In the genomic region with DNA sequence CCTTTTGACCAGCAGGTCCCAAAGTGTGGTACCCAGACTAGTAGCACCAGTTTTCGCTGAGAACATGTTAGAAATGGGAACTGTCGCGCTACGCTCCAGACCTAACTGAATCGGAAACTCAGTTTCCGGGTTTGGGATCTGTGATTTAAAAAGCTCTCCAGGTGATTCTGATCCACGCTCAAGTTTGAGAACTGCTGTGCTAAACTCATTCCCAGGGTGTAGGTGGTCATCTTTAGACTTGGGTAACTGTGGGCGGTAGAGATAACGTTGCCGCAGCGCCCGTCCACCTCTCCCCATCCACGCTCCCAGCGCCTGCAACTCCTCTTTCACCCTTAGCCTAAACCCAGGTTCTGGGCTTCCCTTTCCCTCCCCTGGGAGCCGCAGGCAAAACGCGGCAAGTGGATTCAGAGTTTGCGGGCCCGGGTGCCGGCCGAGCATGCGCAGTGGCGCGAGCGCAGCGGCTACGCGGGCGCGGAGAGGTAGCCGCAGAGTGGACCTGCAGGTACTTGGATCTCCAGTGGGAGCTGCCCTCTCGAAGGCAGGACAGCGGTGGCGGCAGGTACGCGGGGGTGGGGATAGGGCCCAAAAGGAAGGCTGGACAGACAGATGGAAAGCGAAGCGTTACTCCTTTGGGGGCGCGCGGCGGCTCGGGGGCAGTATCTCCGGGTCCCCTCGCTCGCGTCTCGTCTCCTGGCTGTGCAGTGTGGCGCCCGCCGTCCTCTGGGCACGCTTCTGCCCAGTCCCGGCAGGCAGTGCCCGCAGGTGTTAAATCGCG, we compare ENCODE assay signal across 1 cellular context.
TF ChIP-seq lines count a peak whose summit lies in the region.

Gene PLS1 (plus strand): TSS at position 443 of the 775 bp plus-strand sequence. CDS start 67,845 bp downstream, outside the sequence.

TF ChIP-seq in HEK293, 187 proteins besides CTCF, POLR2A, EP300 and RAD21 (continued from another document):
- TF ChIP-seq ZNF10 (tag by site-specific recombination; IDR thresholded peaks at IDR 0.05) (0 out of 2 replicates have a peak, but pooled peaks have one; percentile 25), ZNF768 (tag by site-specific recombination; IDR thresholded peaks at IDR 0.05) (no peak), ZNF350 (tag by site-specific recombination; IDR thresholded peaks at IDR 0.05) (no peak), ZNF785 (tag by site-specific recombination; IDR thresholded peaks at IDR 0.05) (no peak), SP3 (tag by site-specific recombination; IDR thresholded peaks at IDR 0.05) (peak; percentile 45), TCF7L2 (IDR thresholded peaks at IDR 0.05; ENCODE audit: borderline replicate concordance, low read depth, low read length) (no peak), ZNF830 (tag by site-specific recombination; IDR thresholded peaks at IDR 0.05; ENCODE audit: low read depth) (no peak), ZFHX2 (tag by site-specific recombination; conservative IDR thresholded peaks at IDR 0.05) (peak; percentile 82), ZNF169 (tag by site-specific recombination; IDR thresholded peaks at IDR 0.05) (no peak), KLF16 (tag by site-specific recombination; IDR thresholded peaks at IDR 0.05) (0 out of 2 replicates have a peak, but pooled peaks have one; percentile 41), ZSCAN23 (tag by site-specific recombination; IDR thresholded peaks at IDR 0.05) (no peak), ZNF18 (tag by site-specific recombination; IDR thresholded peaks at IDR 0.05) (no peak), ZNF555 (tag by site-specific recombination; conservative IDR thresholded peaks at IDR 0.05) (no peak), AEBP2 (tag by site-specific recombination; IDR thresholded peaks at IDR 0.05; ENCODE audit: borderline replicate concordance) (no peak), ZNF274 (IDR thresholded peaks at IDR 0.05; ENCODE audit: low read length) (no peak), ZNF274 (tag by site-specific recombination; IDR thresholded peaks at IDR 0.05; ENCODE audit: borderline replicate concordance) (no peak), PBX3 (CRISPR knock-in tag; IDR thresholded peaks at IDR 0.05) (0 out of 2 replicates have a peak, but pooled peaks have one; percentile 70), ZNF202 (tag by site-specific recombination; IDR thresholded peaks at IDR 0.05; ENCODE audit: borderline replicate concordance) (no peak), ZBTB7A (tag by site-specific recombination; IDR thresholded peaks at IDR 0.05; ENCODE audit: low read depth) (no peak), GFI1B (tag by site-specific recombination; IDR thresholded peaks at IDR 0.05) (no peak), ZNF610 (tag by site-specific recombination; IDR thresholded peaks at IDR 0.05; ENCODE audit: borderline replicate concordance) (peak; percentile 30; the same call in 1 of the 2 replicates), ZNF175 (tag by site-specific recombination; IDR thresholded peaks at IDR 0.05) (no peak), TSHZ1 (tag by site-specific recombination; IDR thresholded peaks at IDR 0.05; ENCODE audit: borderline replicate concordance) (no peak), ZBTB1 (tag by site-specific recombination; IDR thresholded peaks at IDR 0.05) (no peak), ZBTB11 (tag by site-specific recombination; conservative IDR thresholded peaks at IDR 0.05; ENCODE audit: low read depth) (no peak), ZNF692 (tag by site-specific recombination; IDR thresholded peaks at IDR 0.05) (0 out of 2 replicates have a peak, but pooled peaks have one; percentile 28), BCL11A (tag by site-specific recombination; IDR thresholded peaks at IDR 0.05; ENCODE audit: low read depth) (no peak), ZNF391 (tag by site-specific recombination; IDR thresholded peaks at IDR 0.05; ENCODE audit: borderline replicate concordance, low read depth) (peak; percentile 48; the same call in 1 of the 2 replicates), ZNF792 (tag by site-specific recombination; IDR thresholded peaks at IDR 0.05) (no peak), MZF1 (tag by site-specific recombination; IDR thresholded peaks at IDR 0.05; ENCODE audit: borderline replicate concordance) (0 out of 2 replicates have a peak, but pooled peaks have one; percentile 34), ZNF266 (tag by site-specific recombination; IDR thresholded peaks at IDR 0.05; ENCODE audit: low read depth) (no peak), YY2 (tag by site-specific recombination; IDR thresholded peaks at IDR 0.05) (no peak), ZBTB10 (tag by site-specific recombination; IDR thresholded peaks at IDR 0.05) (no peak), ZNF548 (tag by site-specific recombination; IDR thresholded peaks at IDR 0.05) (peak; percentile 30; the same call in 1 of the 2 replicates), ZBTB17 (tag by site-specific recombination; IDR thresholded peaks at IDR 0.05) (peak; percentile 95)
